Comparison of ENCODE assay signal across 1 cellular context in the genomic region with DNA sequence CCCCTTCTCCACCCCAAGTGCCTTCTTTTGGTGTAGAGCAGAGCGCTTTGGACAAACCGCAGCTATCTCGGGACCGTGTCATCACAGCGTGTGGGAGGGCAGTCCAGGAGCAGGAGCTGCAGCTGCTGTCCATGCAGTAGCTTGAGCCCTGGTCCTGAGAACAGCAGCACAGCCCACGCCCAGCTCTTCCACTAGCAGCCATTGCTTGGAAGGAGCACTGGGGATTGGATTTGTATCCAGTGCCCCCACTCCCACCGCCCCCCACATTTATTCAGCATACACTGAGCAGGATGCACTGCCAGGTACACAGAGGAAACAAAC.
TF ChIP-seq lines count a peak whose summit lies in the region.

No MANE protein-coding gene starts in this region.

TF ChIP-seq in GM23338, 12 proteins besides CTCF, POLR2A, EP300 and RAD21 (continued from another document):
- TF ChIP-seq JUNB (IDR thresholded peaks at IDR 0.05; ENCODE audit: unreplicated experiment) (no peak), CREB1 (CRISPR knock-in tag; IDR thresholded peaks at IDR 0.05; ENCODE audit: low read depth) (no peak), ZNF114 (CRISPR knock-in tag; IDR thresholded peaks at IDR 0.05) (no peak), POLR2AphosphoS5 (IDR thresholded peaks at IDR 0.05; ENCODE audit: low read depth) (no peak), EZH2phosphoT487 (IDR thresholded peaks at IDR 0.05; ENCODE audit: unreplicated experiment) (no peak), EZH2 (IDR thresholded peaks at IDR 0.05; ENCODE audit: low read depth, unreplicated experiment) (no peak), ZNF331 (CRISPR knock-in tag; IDR thresholded peaks at IDR 0.05; ENCODE audit: low read depth) (no peak)
- TF ChIP-seq, protein P1, sequence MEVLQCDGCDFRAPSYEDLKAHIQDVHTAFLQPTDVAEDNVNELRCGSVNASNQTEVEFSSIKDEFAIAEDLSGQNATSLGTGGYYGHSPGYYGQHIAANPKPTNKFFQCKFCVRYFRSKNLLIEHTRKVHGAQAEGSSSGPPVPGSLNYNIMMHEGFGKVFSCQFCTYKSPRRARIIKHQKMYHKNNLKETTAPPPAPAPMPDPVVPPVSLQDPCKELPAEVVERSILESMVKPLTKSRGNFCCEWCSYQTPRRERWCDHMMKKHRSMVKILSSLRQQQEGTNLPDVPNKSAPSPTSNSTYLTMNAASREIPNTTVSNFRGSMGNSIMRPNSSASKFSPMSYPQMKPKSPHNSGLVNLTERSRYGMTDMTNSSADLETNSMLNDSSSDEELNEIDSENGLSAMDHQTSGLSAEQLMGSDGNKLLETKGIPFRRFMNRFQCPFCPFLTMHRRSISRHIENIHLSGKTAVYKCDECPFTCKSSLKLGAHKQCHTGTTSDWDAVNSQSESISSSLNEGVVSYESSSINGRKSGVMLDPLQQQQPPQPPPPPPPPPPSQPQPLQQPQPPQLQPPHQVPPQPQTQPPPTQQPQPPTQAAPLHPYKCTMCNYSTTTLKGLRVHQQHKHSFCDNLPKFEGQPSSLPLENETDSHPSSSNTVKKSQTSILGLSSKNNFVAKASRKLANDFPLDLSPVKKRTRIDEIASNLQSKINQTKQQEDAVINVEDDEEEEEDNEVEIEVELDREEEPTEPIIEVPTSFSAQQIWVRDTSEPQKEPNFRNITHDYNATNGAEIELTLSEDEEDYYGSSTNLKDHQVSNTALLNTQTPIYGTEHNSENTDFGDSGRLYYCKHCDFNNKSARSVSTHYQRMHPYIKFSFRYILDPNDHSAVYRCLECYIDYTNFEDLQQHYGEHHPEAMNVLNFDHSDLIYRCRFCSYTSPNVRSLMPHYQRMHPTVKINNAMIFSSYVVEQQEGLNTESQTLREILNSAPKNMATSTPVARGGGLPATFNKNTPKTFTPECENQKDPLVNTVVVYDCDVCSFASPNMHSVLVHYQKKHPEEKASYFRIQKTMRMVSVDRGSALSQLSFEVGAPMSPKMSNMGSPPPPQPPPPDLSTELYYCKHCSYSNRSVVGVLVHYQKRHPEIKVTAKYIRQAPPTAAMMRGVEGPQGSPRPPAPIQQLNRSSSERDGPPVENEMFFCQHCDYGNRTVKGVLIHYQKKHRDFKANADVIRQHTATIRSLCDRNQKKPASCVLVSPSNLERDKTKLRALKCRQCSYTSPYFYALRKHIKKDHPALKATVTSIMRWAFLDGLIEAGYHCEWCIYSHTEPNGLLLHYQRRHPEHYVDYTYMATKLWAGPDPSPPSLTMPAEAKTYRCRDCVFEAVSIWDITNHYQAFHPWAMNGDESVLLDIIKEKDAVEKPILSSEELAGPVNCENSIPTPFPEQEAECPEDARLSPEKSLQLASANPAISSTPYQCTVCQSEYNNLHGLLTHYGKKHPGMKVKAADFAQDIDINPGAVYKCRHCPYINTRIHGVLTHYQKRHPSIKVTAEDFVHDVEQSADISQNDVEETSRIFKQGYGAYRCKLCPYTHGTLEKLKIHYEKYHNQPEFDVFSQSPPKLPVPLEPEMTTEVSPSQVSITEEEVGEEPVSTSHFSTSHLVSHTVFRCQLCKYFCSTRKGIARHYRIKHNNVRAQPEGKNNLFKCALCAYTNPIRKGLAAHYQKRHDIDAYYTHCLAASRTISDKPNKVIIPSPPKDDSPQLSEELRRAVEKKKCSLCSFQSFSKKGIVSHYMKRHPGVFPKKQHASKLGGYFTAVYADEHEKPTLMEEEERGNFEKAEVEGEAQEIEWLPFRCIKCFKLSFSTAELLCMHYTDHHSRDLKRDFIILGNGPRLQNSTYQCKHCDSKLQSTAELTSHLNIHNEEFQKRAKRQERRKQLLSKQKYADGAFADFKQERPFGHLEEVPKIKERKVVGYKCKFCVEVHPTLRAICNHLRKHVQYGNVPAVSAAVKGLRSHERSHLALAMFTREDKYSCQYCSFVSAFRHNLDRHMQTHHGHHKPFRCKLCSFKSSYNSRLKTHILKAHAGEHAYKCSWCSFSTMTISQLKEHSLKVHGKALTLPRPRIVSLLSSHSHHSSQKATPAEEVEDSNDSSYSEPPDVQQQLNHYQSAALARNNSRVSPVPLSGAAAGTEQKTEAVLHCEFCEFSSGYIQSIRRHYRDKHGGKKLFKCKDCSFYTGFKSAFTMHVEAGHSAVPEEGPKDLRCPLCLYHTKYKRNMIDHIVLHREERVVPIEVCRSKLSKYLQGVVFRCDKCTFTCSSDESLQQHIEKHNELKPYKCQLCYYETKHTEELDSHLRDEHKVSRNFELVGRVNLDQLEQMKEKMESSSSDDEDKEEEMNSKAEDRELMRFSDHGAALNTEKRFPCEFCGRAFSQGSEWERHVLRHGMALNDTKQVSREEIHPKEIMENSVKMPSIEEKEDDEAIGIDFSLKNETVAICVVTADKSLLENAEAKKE (CRISPR knock-in tag; IDR thresholded peaks at IDR 0.05): no peak
